In the genomic region with DNA sequence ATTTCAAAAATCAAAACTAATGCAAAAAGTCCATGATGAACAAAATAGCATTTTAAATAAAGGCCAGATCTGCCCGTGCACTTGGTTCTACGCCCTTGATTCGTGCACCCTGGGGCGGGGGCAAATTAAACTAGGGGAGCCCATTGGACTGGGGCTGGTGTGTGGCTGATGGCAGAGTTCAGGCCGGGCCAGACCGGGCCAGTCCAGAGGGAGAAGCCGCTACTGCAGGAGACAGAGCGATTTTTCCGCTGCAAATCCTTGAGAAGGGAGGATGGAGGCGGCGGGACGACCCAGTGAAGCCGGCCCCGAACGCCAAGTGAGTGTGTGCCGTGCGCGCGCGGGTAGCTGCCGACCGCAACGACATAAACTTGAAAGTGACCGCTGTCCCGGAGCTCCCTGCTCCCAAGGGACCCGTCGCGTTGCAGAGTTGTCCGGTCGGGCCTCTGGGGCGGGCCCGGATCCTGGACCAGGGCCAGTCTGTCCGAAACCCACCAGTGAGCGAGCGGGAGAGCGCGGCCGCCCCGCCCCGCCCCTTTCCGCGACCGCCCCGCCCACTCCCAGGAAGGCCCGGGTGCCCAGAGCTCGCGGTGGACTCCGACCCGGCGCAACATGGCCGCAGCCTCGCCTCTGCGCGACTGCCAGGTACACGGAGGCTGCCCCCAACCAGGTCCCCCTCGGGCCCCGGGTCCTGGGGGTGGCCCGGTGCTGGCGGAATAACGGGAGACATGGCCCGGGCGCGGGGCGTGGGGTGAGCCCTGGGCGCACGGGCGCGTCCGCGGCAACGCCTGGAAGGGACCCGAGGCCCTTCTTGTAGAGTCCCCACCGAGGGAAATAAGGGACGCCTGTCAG, we compare ENCODE assay signal across 1 cellular context.
A peak's percentile ranks its signal among the peaks of the same experiment; 100 is the strongest.
TF ChIP-seq lines count a peak whose summit lies in the region.

TSS of gene TTC38 (plus strand) at position 578 of the 849 bp plus-strand sequence. CDS start at position 610, 32 bp downstream.

TF ChIP-seq in HepG2, 621 proteins besides CTCF, POLR2A, EP300 and RAD21 (continued from another document and continues in another):
- TF ChIP-seq, protein P1, sequence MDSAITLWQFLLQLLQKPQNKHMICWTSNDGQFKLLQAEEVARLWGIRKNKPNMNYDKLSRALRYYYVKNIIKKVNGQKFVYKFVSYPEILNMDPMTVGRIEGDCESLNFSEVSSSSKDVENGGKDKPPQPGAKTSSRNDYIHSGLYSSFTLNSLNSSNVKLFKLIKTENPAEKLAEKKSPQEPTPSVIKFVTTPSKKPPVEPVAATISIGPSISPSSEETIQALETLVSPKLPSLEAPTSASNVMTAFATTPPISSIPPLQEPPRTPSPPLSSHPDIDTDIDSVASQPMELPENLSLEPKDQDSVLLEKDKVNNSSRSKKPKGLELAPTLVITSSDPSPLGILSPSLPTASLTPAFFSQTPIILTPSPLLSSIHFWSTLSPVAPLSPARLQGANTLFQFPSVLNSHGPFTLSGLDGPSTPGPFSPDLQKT (CRISPR knock-in tag; IDR thresholded peaks at IDR 0.05; ENCODE audit: borderline replicate concordance) = no peak
- TF ChIP-seq IRF2 (CRISPR knock-in tag; IDR thresholded peaks at IDR 0.05) (peak; percentile 22), ZFP37 (CRISPR knock-in tag; IDR thresholded peaks at IDR 0.05; ENCODE audit: borderline replicate concordance) (no peak), BCL3 (CRISPR knock-in tag; IDR thresholded peaks at IDR 0.05) (no peak; the same call in 1 of the 2 replicates), YY1 (IDR thresholded peaks at IDR 0.05; ENCODE audit: insufficient read depth, insufficient replicate concordance, low read depth, low read length) (peak; percentile 93), ZNF20 (CRISPR knock-in tag; IDR thresholded peaks at IDR 0.05) (no peak), IRF9 (CRISPR knock-in tag; IDR thresholded peaks at IDR 0.05; ENCODE audit: borderline replicate concordance) (no peak), ISX (CRISPR knock-in tag; conservative IDR thresholded peaks at IDR 0.05) (no peak), MAFF (IDR thresholded peaks at IDR 0.05; ENCODE audit: low read depth, low read length) (no peak), ZNF24 (IDR thresholded peaks at IDR 0.05) (no peak), TCF7 (IDR thresholded peaks at IDR 0.05; ENCODE audit: low read depth) (peak; percentile 62), SPEN (CRISPR knock-in tag; IDR thresholded peaks at IDR 0.05; ENCODE audit: low read depth) (peak; percentile 56), FOXA3 (CRISPR knock-in tag; IDR thresholded peaks at IDR 0.05) (peak; percentile 29; the same call in 1 of the 2 replicates), ZNF775 (CRISPR knock-in tag; IDR thresholded peaks at IDR 0.05; ENCODE audit: borderline replicate concordance) (no peak), ZSCAN20 (CRISPR knock-in tag; IDR thresholded peaks at IDR 0.05; ENCODE audit: borderline replicate concordance) (no peak), TBP (CRISPR knock-in tag; IDR thresholded peaks at IDR 0.05) (no peak), ZNF790 (CRISPR knock-in tag; IDR thresholded peaks at IDR 0.05; ENCODE audit: borderline replicate concordance) (0 out of 2 replicates have a peak, but pooled peaks have one; percentile 22), FOXC1 (CRISPR knock-in tag; IDR thresholded peaks at IDR 0.05; ENCODE audit: borderline replicate concordance) (peak; percentile 23; the same call in 1 of the 2 replicates), ZNF713 (CRISPR knock-in tag; IDR thresholded peaks at IDR 0.05) (no peak), ZKSCAN5 (CRISPR knock-in tag; IDR thresholded peaks at IDR 0.05) (no peak), ZNF776 (CRISPR knock-in tag; IDR thresholded peaks at IDR 0.05) (no peak), ZNF563 (CRISPR knock-in tag; IDR thresholded peaks at IDR 0.05) (peak; percentile 53; the same call in 1 of the 2 replicates), PRDM4 (CRISPR knock-in tag; IDR thresholded peaks at IDR 0.05; ENCODE audit: borderline replicate concordance) (no peak), ZHX2 (IDR thresholded peaks at IDR 0.05; ENCODE audit: low read depth) (no peak), ZHX2 (CRISPR knock-in tag; IDR thresholded peaks at IDR 0.05; ENCODE audit: borderline replicate concordance) (no peak), ZZZ3 (CRISPR knock-in tag; IDR thresholded peaks at IDR 0.05; ENCODE audit: borderline replicate concordance) (peak; percentile 46; the same call in 1 of the 2 replicates), ZNF644 (CRISPR knock-in tag; IDR thresholded peaks at IDR 0.05; ENCODE audit: low read depth) (no peak), ZNF567 (CRISPR knock-in tag; IDR thresholded peaks at IDR 0.05; ENCODE audit: borderline replicate concordance) (no peak), ATF7 (IDR thresholded peaks at IDR 0.05) (no peak), ATF7 (CRISPR knock-in tag; IDR thresholded peaks at IDR 0.05) (peak; percentile 61; the same call in 1 of the 2 replicates), PHF20 (CRISPR knock-in tag; IDR thresholded peaks at IDR 0.05) (0 out of 2 replicates have a peak, but pooled peaks have one; percentile 35), ZNF121 (CRISPR knock-in tag; IDR thresholded peaks at IDR 0.05) (peak; percentile 75; the same call in 1 of the 2 replicates), FOXK1 (CRISPR knock-in tag; IDR thresholded peaks at IDR 0.05; ENCODE audit: borderline replicate concordance, low read depth) (peak; percentile 35; the same call in 1 of the 2 replicates), ZNF800 (CRISPR knock-in tag; IDR thresholded peaks at IDR 0.05) (no peak; the same call in none of the 2 replicates)
- TF ChIP-seq, protein P2, sequence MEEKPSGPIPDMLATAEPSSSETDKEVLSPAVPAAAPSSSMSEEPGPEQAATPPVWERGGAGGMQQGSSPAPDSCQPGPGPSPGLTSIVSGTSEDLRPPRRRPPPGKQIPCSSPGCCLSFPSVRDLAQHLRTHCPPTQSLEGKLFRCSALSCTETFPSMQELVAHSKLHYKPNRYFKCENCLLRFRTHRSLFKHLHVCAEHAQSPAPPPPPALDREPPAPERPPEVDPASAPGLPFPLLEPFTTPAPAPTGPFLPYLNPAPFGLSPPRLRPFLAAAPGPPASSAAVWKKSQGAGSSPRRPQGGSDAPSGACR (CRISPR knock-in tag; IDR thresholded peaks at IDR 0.05) = no peak
- TF ChIP-seq, protein P3, sequence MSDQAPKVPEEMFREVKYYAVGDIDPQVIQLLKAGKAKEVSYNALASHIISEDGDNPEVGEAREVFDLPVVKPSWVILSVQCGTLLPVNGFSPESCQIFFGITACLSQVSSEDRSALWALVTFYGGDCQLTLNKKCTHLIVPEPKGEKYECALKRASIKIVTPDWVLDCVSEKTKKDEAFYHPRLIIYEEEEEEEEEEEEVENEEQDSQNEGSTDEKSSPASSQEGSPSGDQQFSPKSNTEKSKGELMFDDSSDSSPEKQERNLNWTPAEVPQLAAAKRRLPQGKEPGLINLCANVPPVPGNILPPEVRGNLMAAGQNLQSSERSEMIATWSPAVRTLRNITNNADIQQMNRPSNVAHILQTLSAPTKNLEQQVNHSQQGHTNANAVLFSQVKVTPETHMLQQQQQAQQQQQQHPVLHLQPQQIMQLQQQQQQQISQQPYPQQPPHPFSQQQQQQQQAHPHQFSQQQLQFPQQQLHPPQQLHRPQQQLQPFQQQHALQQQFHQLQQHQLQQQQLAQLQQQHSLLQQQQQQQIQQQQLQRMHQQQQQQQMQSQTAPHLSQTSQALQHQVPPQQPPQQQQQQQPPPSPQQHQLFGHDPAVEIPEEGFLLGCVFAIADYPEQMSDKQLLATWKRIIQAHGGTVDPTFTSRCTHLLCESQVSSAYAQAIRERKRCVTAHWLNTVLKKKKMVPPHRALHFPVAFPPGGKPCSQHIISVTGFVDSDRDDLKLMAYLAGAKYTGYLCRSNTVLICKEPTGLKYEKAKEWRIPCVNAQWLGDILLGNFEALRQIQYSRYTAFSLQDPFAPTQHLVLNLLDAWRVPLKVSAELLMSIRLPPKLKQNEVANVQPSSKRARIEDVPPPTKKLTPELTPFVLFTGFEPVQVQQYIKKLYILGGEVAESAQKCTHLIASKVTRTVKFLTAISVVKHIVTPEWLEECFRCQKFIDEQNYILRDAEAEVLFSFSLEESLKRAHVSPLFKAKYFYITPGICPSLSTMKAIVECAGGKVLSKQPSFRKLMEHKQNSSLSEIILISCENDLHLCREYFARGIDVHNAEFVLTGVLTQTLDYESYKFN (CRISPR knock-in tag; conservative IDR thresholded peaks at IDR 0.05) = peak; percentile 55; the same call in 1 of the 2 replicates
- TF ChIP-seq, protein P4, sequence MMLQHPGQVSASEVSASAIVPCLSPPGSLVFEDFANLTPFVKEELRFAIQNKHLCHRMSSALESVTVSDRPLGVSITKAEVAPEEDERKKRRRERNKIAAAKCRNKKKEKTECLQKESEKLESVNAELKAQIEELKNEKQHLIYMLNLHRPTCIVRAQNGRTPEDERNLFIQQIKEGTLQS (CRISPR knock-in tag; IDR thresholded peaks at IDR 0.05) = 0 out of 2 replicates have a peak, but pooled peaks have one; percentile 20
